In genomic region chr10:98403812-98404504, GRCh38 we compare ENCODE assay signal across 12 cellular contexts. TPM values are rescaled to one million over a fixed set of nuclear protein-coding genes. Genes with fewer than 3 reads are reported as not detected.
A peak's percentile ranks its signal among the peaks of the same experiment; 100 is the strongest.
DNase-seq lines count a peak whose midpoint lies in the region; ATAC-seq, FAIRE-seq and TF ChIP-seq lines count a peak whose summit lies in the region.
"Had no signal": no experiment of that assay in that cellular context is flagged by ENCODE, and none has a peak within 500 bp of the region (broad histone marks: within the 10 kb centered on the region; RNA-seq: fewer than 3 reads in every experiment).

No MANE protein-coding gene starts in this region.

- H3K4me3 ChIP-seq in AG04450 (ENCODE audit: low read depth, low read length): no peak overlapping the region
- no peak overlapping the region for H3K4me3 ChIP-seq in mucosa of descending colon
- H3K4me3 ChIP-seq: lung, right lobe of liver had no signal

- peak; percentile 33 for DNase-seq in AG04450 (ENCODE audit: low read depth, low spot score)
- DNase-seq in activated CD8-positive, alpha-beta T cell treated with anti-CD3 and anti-CD28 coated beads for 36 hours: no peak
- DNase-seq in mucosa of descending colon: no peak
- no peak for DNase-seq in Calu3
- DNase-seq in RCC 7860 (ENCODE audit: low spot score): no peak
- no peak for DNase-seq in HEK293T (ENCODE audit: extremely low spot score)
- DNase-seq: CD4-positive, alpha-beta memory T cell; NCI-H446 treated with DMSO at 0.1 percent for 48 hours; right lobe of liver had no signal

- POLR2A ChIA-PET in AG04450 (lab: Yijun Ruan, JAX): interaction anchor here (0.9 to 1.2 kb wide), 4 partner anchors 8 to 29 kb away, joined by 3 to 4 read pairs (median 4); no protein-coding TSS in a partner anchor
- POLR2A ChIA-PET in activated CD8-positive, alpha-beta T cell treated with anti-CD3 and anti-CD28 coated beads for 36 hours (lab: Charles Lee): interaction anchor here (0.9 to 1.2 kb wide), 3 partner anchors 9 to 12 kb away, joined by 4 read pairs; partner anchors contain the start of gene PYROXD2
- POLR2A ChIA-PET in HEK293T (lab: Yijun Ruan, JAX): interaction anchor here (1.6 kb wide), 1 partner anchor 11 kb away, joined by 5 read pairs; the partner anchor contains the start of gene PYROXD2

- H3K27me3 ChIP-seq in AG04450 (ENCODE audit: control insufficient read depth, insufficient read depth, low read length): no peaks in the 10 kb centered on the region
- H3K27me3 ChIP-seq: right lobe of liver had no signal

- H3K27ac ChIP-seq in AG04450 (ENCODE audit: low read depth, low read length): peak overlapping the region; percentile 89
- H3K27ac ChIP-seq: right lobe of liver had no signal

- no peak for TF ChIP-seq CTCF in AG04450 (IDR thresholded peaks at IDR 0.05; ENCODE audit: low read depth, low read length)
- TF ChIP-seq CTCF in activated CD8-positive, alpha-beta T cell treated with anti-CD3 and anti-CD28 coated beads for 36 hours (IDR thresholded peaks at IDR 0.05): no peak
- TF ChIP-seq CTCF in mucosa of descending colon (IDR thresholded peaks at IDR 0.05): no peak
- no peak for TF ChIP-seq CTCF in Calu3 (IDR thresholded peaks at IDR 0.05; ENCODE audit: unreplicated experiment)

- H3K4me1 ChIP-seq in mucosa of descending colon (ENCODE audit: low read depth): peaks cover 15% of the 10 kb centered on the region
- H3K4me1 ChIP-seq: right lobe of liver had no signal

- CTCF ChIA-PET in AG04450 (lab: Charles Lee): interaction anchor here (1.1 to 2.3 kb wide), 3 partner anchors 9 to 95 kb away, joined by 3 to 8 read pairs (median 7); no protein-coding TSS in a partner anchor
- CTCF ChIA-PET in activated CD8-positive, alpha-beta T cell treated with anti-CD3 and anti-CD28 coated beads for 36 hours (lab: Charles Lee): interaction anchor here (1.3 kb wide), 1 partner anchor 9 kb away, joined by 3 read pairs; no protein-coding TSS in a partner anchor
- CTCF ChIA-PET in Calu3 (lab: Charles Lee): no interaction called here
- CTCF ChIA-PET in HEK293T (lab: Yijun Ruan, JAX): no interaction called here

- H3K27me3 Mint-ChIP-seq in activated CD8-positive, alpha-beta T cell treated with anti-CD3 and anti-CD28 coated beads for 36 hours: no peaks in the 10 kb centered on the region
- H3K27me3 Mint-ChIP-seq in Calu3 (ENCODE audit: unreplicated experiment): no peaks in the 10 kb centered on the region

- peak; percentile 64 for ATAC-seq in HG02870 (IDR thresholded peaks at IDR 0.05; ENCODE audit: unreplicated experiment)
- peak; percentile 35 for ATAC-seq in activated CD8-positive, alpha-beta T cell treated with anti-CD3 and anti-CD28 coated beads for 36 hours
- peak; percentile 49 for ATAC-seq in mucosa of descending colon
- ATAC-seq in GM18909 (IDR thresholded peaks at IDR 0.05; ENCODE audit: poor library complexity, unreplicated experiment): no peak
- ATAC-seq: right lobe of liver had no signal

- H3K36me3 Mint-ChIP-seq in activated CD8-positive, alpha-beta T cell treated with anti-CD3 and anti-CD28 coated beads for 36 hours (ENCODE audit: low read depth): peaks cover 7% of the 10 kb centered on the region
- H3K36me3 Mint-ChIP-seq in Calu3 (ENCODE audit: insufficient read depth, unreplicated experiment): no peaks in the 10 kb centered on the region

- no TSS peak for BruUV-seq in Calu3 (replicated peaks; lab: Mats Ljungman, UMichigan)

- FAIRE-seq in RCC 7860 (lab: Jason Lieb, UNC): no peak

- peak overlapping the region; percentile 80 for H3K27ac Mint-ChIP-seq in activated CD8-positive, alpha-beta T cell treated with anti-CD3 and anti-CD28 coated beads for 36 hours
- no peak overlapping the region for H3K27ac Mint-ChIP-seq in Calu3 (ENCODE audit: unreplicated experiment)

- H3K9me3 ChIP-seq in AG04450 (ENCODE audit: control insufficient read depth, insufficient read depth, low read length) (no peaks in the 10 kb centered on the region; the same call in 1 of the 2 replicates), mucosa of descending colon (no peaks in the 10 kb centered on the region)
- H3K9me3 ChIP-seq: right lobe of liver had no signal

- no peaks in the 10 kb centered on the region for H3K9me3 Mint-ChIP-seq in activated CD8-positive, alpha-beta T cell treated with anti-CD3 and anti-CD28 coated beads for 36 hours
- no peaks in the 10 kb centered on the region for H3K9me3 Mint-ChIP-seq in Calu3 (ENCODE audit: low read depth, unreplicated experiment)
- H3K9me3 Mint-ChIP-seq: CD4-positive, alpha-beta memory T cell had no signal

- no peaks in the 10 kb centered on the region for H3K36me3 ChIP-seq in mucosa of descending colon (ENCODE audit: low read depth)

- no peak overlapping the region for H3K4me3 Mint-ChIP-seq in activated CD8-positive, alpha-beta T cell treated with anti-CD3 and anti-CD28 coated beads for 36 hours
- no peak overlapping the region for H3K4me3 Mint-ChIP-seq in Calu3 (ENCODE audit: low read depth, unreplicated experiment)

- intact Hi-C loops in activated CD8-positive, alpha-beta T cell treated with anti-CD3 and anti-CD28 coated beads for 36 hours (cut with micrococcal nuclease): no loop called here
- intact Hi-C loops in mucosa of descending colon (cut with DNase I, micrococcal nuclease): no loop called here
- intact Hi-C loops in Calu3 (cut with micrococcal nuclease; ENCODE audit: unreplicated experiment): no loop called here

- peaks cover 15% of the 10 kb centered on the region for H3K4me1 Mint-ChIP-seq in activated CD8-positive, alpha-beta T cell treated with anti-CD3 and anti-CD28 coated beads for 36 hours (ENCODE audit: low read depth)
- no peaks in the 10 kb centered on the region for H3K4me1 Mint-ChIP-seq in Calu3 (ENCODE audit: low read depth, unreplicated experiment)

TF ChIP-seq in HEK293T, 16 proteins besides CTCF, POLR2A, EP300 and RAD21:
- no peak for TF ChIP-seq SP1 (IDR thresholded peaks at IDR 0.05)
- no peak for TF ChIP-seq NFRKB (IDR thresholded peaks at IDR 0.05)
- TF ChIP-seq FOXM1 (IDR thresholded peaks at IDR 0.05; ENCODE audit: borderline replicate concordance): no peak
- no peak for TF ChIP-seq HDGF (IDR thresholded peaks at IDR 0.05; ENCODE audit: borderline replicate concordance)
- no peak for TF ChIP-seq L3MBTL2 (conservative IDR thresholded peaks at IDR 0.05)
- no peak for TF ChIP-seq SUZ12 (IDR thresholded peaks at IDR 0.05)
- no peak for TF ChIP-seq CTBP1 (IDR thresholded peaks at IDR 0.05; ENCODE audit: borderline replicate concordance)
- TF ChIP-seq TARDBP (IDR thresholded peaks at IDR 0.05): no peak
- TF ChIP-seq FOXK2 (IDR thresholded peaks at IDR 0.05): no peak
- TF ChIP-seq FOXA1 (IDR thresholded peaks at IDR 0.05): no peak
- TF ChIP-seq, protein P1, sequence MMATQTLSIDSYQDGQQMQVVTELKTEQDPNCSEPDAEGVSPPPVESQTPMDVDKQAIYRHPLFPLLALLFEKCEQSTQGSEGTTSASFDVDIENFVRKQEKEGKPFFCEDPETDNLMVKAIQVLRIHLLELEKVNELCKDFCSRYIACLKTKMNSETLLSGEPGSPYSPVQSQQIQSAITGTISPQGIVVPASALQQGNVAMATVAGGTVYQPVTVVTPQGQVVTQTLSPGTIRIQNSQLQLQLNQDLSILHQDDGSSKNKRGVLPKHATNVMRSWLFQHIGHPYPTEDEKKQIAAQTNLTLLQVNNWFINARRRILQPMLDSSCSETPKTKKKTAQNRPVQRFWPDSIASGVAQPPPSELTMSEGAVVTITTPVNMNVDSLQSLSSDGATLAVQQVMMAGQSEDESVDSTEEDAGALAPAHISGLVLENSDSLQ (IDR thresholded peaks at IDR 0.05): no peak
- no peak for TF ChIP-seq LEF1 (IDR thresholded peaks at IDR 0.05; ENCODE audit: borderline replicate concordance)

RNA-seq across cellular contexts. Expression of gene PYROXD2, which starts 11.0 kb away (rescaled TPM):
- polyA plus RNA-seq in AG04450 (2011; rRNA removed): 20.3 and 25.6 TPM in 2 replicates
- 18.5 and 25.2 TPM in 2 replicates for polyA minus RNA-seq in AG04450 (2011; rRNA and poly(A)+ RNA removed)
- total RNA-seq in activated CD8-positive, alpha-beta T cell treated with anti-CD3 and anti-CD28 coated beads for 36 hours: 1 to 10 TPM; 5.3 to 6.2 TPM
- total RNA-seq in mucosa of descending colon (10 to 100 TPM in 1 of 3 donors, 1 to 10 TPM in 2; 6.3 to 11.6 (median 9.7) TPM), Calu3 (2022) (7.0 and 10.1 TPM in 2 replicates)

RNA-seq across cellular contexts. Expression of gene HPS1, which starts 42.8 kb away (rescaled TPM):
- polyA plus RNA-seq in AG04450 (2011; rRNA removed): 56.7 and 66.2 TPM in 2 replicates
- 53.0 and 58.1 TPM in 2 replicates for polyA minus RNA-seq in AG04450 (2011; rRNA and poly(A)+ RNA removed)
- 10 to 100 TPM; 51.9 to 52.1 TPM for total RNA-seq in activated CD8-positive, alpha-beta T cell treated with anti-CD3 and anti-CD28 coated beads for 36 hours
- total RNA-seq in mucosa of descending colon (100 to 1,000 TPM in 1 of 3 donors, 10 to 100 TPM in 2; 80.9 to 101 (median 85.4) TPM), Calu3 (2022) (28.1 and 34.2 TPM in 2 replicates)

Comparison
In these comparisons a context has a peak if more than half of its experiments do, and no peak if none do; other contexts are left out.
1. CTCF ChIA-PET loops: an anchor here in AG04450 (1.1 to 2.3 kb wide) and activated CD8-positive, alpha-beta T cell treated with anti-CD3 and anti-CD28 coated beads for 36 hours (1.3 kb wide); none called in Calu3 and HEK293T.